ENCODE assay signal across 20 cellular contexts in the genomic region with DNA sequence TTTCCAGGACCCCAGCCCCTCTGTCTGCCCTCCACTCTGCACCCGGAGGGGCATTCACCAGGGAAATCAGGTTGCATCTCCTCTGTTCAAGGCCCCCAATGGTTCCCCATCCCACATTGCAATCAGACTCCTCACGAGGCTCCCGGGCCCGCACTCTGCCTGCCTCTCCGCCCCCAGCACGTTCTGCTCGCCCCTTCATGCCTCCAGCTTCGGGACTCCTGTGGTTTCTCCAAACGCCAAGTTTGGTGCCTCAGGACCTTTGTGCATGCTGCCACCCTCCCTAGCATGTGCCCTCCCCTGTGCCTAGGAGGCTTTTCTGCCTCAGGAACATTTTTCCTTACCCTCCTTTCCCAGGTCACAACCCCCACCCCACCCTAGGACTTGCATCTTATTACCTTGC.
"Had no signal": no experiment of that assay in that cellular context is flagged by ENCODE, and none has a peak within 500 bp of the region (broad histone marks: within the 10 kb centered on the region; RNA-seq: fewer than 3 reads in every experiment).

No MANE protein-coding gene starts in this region.

- H3K27me3 ChIP-seq: esophagus muscularis mucosa, foreskin keratinocyte, gastroesophageal sphincter, hepatocyte had no signal

- ATAC-seq: foreskin keratinocyte, gastroesophageal sphincter, heart left ventricle, left cardiac atrium, left lung, left ventricle myocardium superior, lower lobe of right lung, mucosa of descending colon had no signal

- H3K27ac ChIP-seq: coronary artery, dorsolateral prefrontal cortex, esophagus muscularis mucosa, foreskin keratinocyte, gastroesophageal sphincter, heart left ventricle, hepatocyte, left lung, lower lobe of right lung had no signal

- H3K36me3 ChIP-seq: esophagus muscularis mucosa, gastroesophageal sphincter, heart left ventricle, left lung, lower lobe of right lung had no signal

- H3K4me2 ChIP-seq: hepatocyte had no signal

- H3K4me3 ChIP-seq: coronary artery, dorsolateral prefrontal cortex, esophagus muscularis mucosa, gastroesophageal sphincter, heart left ventricle, hepatocyte, left lung, lower lobe of right lung, mucosa of descending colon had no signal

- DNase-seq: dermis blood vessel endothelial cell; dorsolateral prefrontal cortex; effector CD4-positive, alpha-beta T cell; effector memory CD4-positive, alpha-beta T cell; foreskin keratinocyte; hypothalamus; immature natural killer cell; islet precursor cell; left cardiac atrium; left lung; left ventricle myocardium superior; lower lobe of right lung; mesenchymal stem cell; mucosa of descending colon; naive B cell had no signal

- H3K9me3 ChIP-seq: esophagus muscularis mucosa, gastroesophageal sphincter, heart left ventricle, left lung, lower lobe of right lung, mucosa of descending colon had no signal

- H2AFZ ChIP-seq: hepatocyte had no signal

- H3K4me1 ChIP-seq: esophagus muscularis mucosa, foreskin keratinocyte, gastroesophageal sphincter, heart left ventricle, left lung, lower lobe of right lung had no signal
